Comparison of ENCODE assay signal across 8 cellular contexts in the genomic region with DNA sequence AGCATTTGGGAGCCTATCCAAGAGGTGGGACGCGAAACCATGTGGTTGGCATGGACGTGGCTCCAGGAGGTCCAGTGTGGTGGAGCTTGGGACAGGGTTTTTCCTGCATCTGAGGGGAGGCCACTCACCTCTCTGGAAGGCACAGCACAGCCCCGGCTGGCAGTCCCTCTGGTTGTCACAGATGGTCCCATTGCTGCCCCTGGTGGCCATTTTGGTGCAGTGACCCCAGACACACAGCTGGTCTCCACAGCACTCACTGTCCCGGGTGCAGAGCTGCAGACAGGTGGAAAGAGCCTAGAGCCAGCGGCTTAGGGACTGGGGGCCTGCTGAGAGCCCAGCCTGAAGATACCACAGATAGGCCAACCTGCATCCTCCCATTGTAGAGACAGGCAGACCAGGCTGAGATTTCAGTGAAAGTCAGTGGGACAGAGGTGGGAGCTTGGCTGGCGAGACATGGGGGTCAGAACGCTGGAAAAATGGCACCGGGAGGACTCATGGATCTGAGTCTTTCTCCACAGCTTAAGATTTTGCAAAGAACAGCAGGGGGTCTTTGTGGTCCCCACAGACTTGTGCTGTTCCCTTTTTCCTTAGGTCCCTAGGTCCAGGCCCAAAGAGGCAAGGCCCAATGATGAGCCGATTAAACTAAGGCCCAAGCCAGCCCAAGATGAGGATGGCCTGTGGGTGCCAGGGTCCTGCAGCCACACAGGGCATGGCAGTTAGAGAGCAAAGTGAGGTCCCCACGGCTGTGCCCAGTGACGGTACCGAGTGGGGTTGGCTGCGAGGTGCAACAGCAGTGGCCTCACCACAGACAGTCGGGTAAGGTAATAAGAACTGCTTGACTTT. TPM values are rescaled to one million over a fixed set of nuclear protein-coding genes. Genes with fewer than 3 reads are reported as not detected.
DNase-seq lines count a peak whose midpoint lies in the region; ATAC-seq lines count a peak whose summit lies in the region.

No MANE protein-coding gene starts in this region.

- ATAC-seq in GM18502 (IDR thresholded peaks at IDR 0.05; ENCODE audit: poor library complexity, unreplicated experiment) (peak; percentile 97), HG02938 (IDR thresholded peaks at IDR 0.05; ENCODE audit: unreplicated experiment) (peak; percentile 97), naive B cell (ENCODE audit: low read depth in 2 of 2) (peak; percentile 49 to 66)
- peak; percentile 99 for ATAC-seq in effector memory CD8-positive, alpha-beta T cell (replicated peaks)
- peak; percentile 94 to 96 for ATAC-seq in stimulated activated naive B cell treated with anti-CD40 and anti-IgM and Interleukin-4, amounts not matched to agents 10 μg/mL and 1 μg/mL and 100 μg/mL, for 72 hours (replicated peaks)

- no peaks in the 10 kb centered on the region for H3K9me3 Mint-ChIP-seq in effector memory CD8-positive, alpha-beta T cell
- no peaks in the 10 kb centered on the region for H3K9me3 Mint-ChIP-seq in naive B cell
- no peaks in the 10 kb centered on the region for H3K9me3 Mint-ChIP-seq in stimulated activated naive B cell treated with anti-CD40 and anti-IgM and Interleukin-4, amounts not matched to agents 10 μg/mL and 1 μg/mL and 100 μg/mL, for 72 hours

- H3K36me3 Mint-ChIP-seq in effector memory CD8-positive, alpha-beta T cell (ENCODE audit: insufficient read depth), result peaks cover 5% of the 10 kb centered on the region
- H3K36me3 Mint-ChIP-seq in naive B cell, result no peaks in the 10 kb centered on the region
- H3K36me3 Mint-ChIP-seq in stimulated activated naive B cell treated with anti-CD40 and anti-IgM and Interleukin-4, amounts not matched to agents 10 μg/mL and 1 μg/mL and 100 μg/mL, for 72 hours, result no peaks in the 10 kb centered on the region

- DNase-seq in AG08396 (ENCODE audit: low spot score) (peak; percentile 71), NCI-H2196 treated with DMSO at 0.1 percent for 48 hours (lab: John Stamatoyannopoulos, UW; ENCODE audit: unreplicated experiment) (peak; percentile 10), naive B cell (peak; percentile 9)
- peak; percentile 58 to 61 for DNase-seq in activated CD4-positive, alpha-beta T cell treated with anti-CD3 and anti-CD28 coated beads, Interleukin-2, amount 50 U/mL, for 4 hours
- peak; percentile 68 to 76 (median 68) for DNase-seq in effector memory CD8-positive, alpha-beta T cell
- peak; percentile 52 for DNase-seq in stimulated activated naive B cell treated with anti-CD40 and anti-IgM and Interleukin-4, amounts not matched to agents 10 μg/mL and 1 μg/mL and 100 μg/mL, for 72 hours

- H3K4me3 Mint-ChIP-seq in effector memory CD8-positive, alpha-beta T cell, result no peak overlapping the region
- no peak overlapping the region for H3K4me3 Mint-ChIP-seq in naive B cell
- no peak overlapping the region for H3K4me3 Mint-ChIP-seq in stimulated activated naive B cell treated with anti-CD40 and anti-IgM and Interleukin-4, amounts not matched to agents 10 μg/mL and 1 μg/mL and 100 μg/mL, for 72 hours

- H3K27ac Mint-ChIP-seq in effector memory CD8-positive, alpha-beta T cell, result no peak overlapping the region
- H3K27ac Mint-ChIP-seq in naive B cell, result peak overlapping the region in 1 of 6 donors; percentile 56
- no peak overlapping the region for H3K27ac Mint-ChIP-seq in stimulated activated naive B cell treated with anti-CD40 and anti-IgM and Interleukin-4, amounts not matched to agents 10 μg/mL and 1 μg/mL and 100 μg/mL, for 72 hours

- H3K27me3 Mint-ChIP-seq in effector memory CD8-positive, alpha-beta T cell, result peaks cover 11 to 34% of the 10 kb centered on the region in 2 donors
- H3K27me3 Mint-ChIP-seq in naive B cell, result peaks cover 0 to 37% (median 15%) of the 10 kb centered on the region in 3 donors
- H3K27me3 Mint-ChIP-seq in stimulated activated naive B cell treated with anti-CD40 and anti-IgM and Interleukin-4, amounts not matched to agents 10 μg/mL and 1 μg/mL and 100 μg/mL, for 72 hours, result peaks cover 21 to 23% of the 10 kb centered on the region in 2 donors

- H3K4me1 Mint-ChIP-seq in effector memory CD8-positive, alpha-beta T cell (ENCODE audit: low read depth in 2 of 2), result peaks cover 6 to 11% of the 10 kb centered on the region in 2 donors
- no peaks in the 10 kb centered on the region for H3K4me1 Mint-ChIP-seq in naive B cell
- peaks cover 0 to 2% of the 10 kb centered on the region in 2 donors for H3K4me1 Mint-ChIP-seq in stimulated activated naive B cell treated with anti-CD40 and anti-IgM and Interleukin-4, amounts not matched to agents 10 μg/mL and 1 μg/mL and 100 μg/mL, for 72 hours

RNA-seq across cellular contexts. Expression of gene DKK3, which starts 41.4 kb away (rescaled TPM):
- polyA plus RNA-seq in naive B cell (ENCODE audit: low read depth in 6 of 6), result not detected

Comparison
In these comparisons a context has a peak if more than half of its experiments do, and no peak if none do; other contexts are left out.
1. Peak in every context shown above with its lines: DNase-seq and ATAC-seq.
2. DNase-seq: peak in every context shown above with its lines; median percentile 71 in AG08396; 68 in effector memory CD8-positive, alpha-beta T cell; 60 in activated CD4-positive, alpha-beta T cell treated with anti-CD3 and anti-CD28 coated beads, Interleukin-2, amount 50 U/mL, for 4 hours; 52 in stimulated activated naive B cell treated with anti-CD40 and anti-IgM and Interleukin-4, amounts not matched to agents 10 μg/mL and 1 μg/mL and 100 μg/mL, for 72 hours; 10 in NCI-H2196 treated with DMSO at 0.1 percent for 48 hours; 9 in naive B cell.